ENCODE assay signal across 1 cellular context in the genomic region with DNA sequence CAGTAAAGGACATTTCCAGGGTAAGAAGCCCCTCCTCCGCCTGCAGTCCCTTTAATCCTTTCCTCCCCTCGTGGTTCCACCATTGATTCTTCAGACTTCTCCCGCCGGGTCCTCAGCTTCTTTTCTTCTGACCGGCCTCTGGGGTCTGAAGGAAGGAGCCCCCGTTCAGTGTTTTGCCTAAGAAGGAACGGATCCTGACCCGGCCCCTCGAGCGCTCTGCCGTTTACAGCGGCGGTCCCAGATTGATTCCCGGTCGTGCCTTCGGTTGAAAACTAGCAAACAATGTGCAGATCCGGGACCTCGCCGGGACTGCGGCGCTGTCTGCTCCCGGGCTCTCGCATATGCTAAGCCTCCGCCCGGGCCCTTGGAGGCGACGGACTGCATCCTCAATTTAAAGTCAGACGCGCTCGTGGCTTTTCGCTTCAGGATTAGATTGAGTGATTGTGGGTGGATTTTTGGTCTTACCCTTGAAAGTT.
TF ChIP-seq lines count a peak whose summit lies in the region.

No MANE protein-coding gene starts in this region.

TF ChIP-seq in HepG2, 621 proteins besides CTCF, POLR2A, EP300 and RAD21 (continued from another document):
- TF ChIP-seq, protein P1, sequence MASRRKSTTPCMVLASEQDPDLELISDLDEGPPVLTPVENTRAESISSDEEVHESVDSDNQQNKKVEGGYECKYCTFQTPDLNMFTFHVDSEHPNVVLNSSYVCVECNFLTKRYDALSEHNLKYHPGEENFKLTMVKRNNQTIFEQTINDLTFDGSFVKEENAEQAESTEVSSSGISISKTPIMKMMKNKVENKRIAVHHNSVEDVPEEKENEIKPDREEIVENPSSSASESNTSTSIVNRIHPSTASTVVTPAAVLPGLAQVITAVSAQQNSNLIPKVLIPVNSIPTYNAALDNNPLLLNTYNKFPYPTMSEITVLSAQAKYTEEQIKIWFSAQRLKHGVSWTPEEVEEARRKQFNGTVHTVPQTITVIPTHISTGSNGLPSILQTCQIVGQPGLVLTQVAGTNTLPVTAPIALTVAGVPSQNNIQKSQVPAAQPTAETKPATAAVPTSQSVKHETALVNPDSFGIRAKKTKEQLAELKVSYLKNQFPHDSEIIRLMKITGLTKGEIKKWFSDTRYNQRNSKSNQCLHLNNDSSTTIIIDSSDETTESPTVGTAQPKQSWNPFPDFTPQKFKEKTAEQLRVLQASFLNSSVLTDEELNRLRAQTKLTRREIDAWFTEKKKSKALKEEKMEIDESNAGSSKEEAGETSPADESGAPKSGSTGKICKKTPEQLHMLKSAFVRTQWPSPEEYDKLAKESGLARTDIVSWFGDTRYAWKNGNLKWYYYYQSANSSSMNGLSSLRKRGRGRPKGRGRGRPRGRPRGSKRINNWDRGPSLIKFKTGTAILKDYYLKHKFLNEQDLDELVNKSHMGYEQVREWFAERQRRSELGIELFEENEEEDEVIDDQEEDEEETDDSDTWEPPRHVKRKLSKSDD (CRISPR knock-in tag; IDR thresholded peaks at IDR 0.05; ENCODE audit: low read depth), result no peak
- TF ChIP-seq NR2F6 (IDR thresholded peaks at IDR 0.05), result no peak
- TF ChIP-seq NR2F6 (CRISPR knock-in tag; IDR thresholded peaks at IDR 0.05), result no peak
- TF ChIP-seq POGZ (CRISPR knock-in tag; IDR thresholded peaks at IDR 0.05), result no peak
- TF ChIP-seq, protein P2, sequence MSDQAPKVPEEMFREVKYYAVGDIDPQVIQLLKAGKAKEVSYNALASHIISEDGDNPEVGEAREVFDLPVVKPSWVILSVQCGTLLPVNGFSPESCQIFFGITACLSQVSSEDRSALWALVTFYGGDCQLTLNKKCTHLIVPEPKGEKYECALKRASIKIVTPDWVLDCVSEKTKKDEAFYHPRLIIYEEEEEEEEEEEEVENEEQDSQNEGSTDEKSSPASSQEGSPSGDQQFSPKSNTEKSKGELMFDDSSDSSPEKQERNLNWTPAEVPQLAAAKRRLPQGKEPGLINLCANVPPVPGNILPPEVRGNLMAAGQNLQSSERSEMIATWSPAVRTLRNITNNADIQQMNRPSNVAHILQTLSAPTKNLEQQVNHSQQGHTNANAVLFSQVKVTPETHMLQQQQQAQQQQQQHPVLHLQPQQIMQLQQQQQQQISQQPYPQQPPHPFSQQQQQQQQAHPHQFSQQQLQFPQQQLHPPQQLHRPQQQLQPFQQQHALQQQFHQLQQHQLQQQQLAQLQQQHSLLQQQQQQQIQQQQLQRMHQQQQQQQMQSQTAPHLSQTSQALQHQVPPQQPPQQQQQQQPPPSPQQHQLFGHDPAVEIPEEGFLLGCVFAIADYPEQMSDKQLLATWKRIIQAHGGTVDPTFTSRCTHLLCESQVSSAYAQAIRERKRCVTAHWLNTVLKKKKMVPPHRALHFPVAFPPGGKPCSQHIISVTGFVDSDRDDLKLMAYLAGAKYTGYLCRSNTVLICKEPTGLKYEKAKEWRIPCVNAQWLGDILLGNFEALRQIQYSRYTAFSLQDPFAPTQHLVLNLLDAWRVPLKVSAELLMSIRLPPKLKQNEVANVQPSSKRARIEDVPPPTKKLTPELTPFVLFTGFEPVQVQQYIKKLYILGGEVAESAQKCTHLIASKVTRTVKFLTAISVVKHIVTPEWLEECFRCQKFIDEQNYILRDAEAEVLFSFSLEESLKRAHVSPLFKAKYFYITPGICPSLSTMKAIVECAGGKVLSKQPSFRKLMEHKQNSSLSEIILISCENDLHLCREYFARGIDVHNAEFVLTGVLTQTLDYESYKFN (CRISPR knock-in tag; conservative IDR thresholded peaks at IDR 0.05), result no peak
- no peak for TF ChIP-seq MLLT10 (CRISPR knock-in tag; IDR thresholded peaks at IDR 0.05)
